In the genomic region with DNA sequence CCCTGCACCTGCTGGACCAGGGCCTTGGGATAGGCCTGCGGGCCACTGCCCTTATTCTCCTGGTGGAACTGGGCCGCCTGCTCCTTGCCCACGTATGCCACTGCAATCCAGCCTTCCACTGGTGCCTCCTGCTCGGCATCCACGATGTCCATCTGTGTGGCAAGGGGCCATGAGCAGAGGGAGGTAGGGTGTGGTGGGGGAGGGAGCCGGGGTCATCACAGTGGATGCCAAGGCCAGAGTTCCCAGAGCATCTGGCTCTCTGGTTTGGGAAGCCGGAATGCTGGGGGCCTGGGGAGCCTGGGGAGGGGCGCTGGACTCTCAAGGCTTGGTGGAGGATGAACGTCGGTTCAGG, we compare ENCODE assay signal across 8 cellular contexts. TPM values are rescaled to one million over a fixed set of nuclear protein-coding genes. Genes with fewer than 3 reads are reported as not detected.
DNase-seq lines count a peak whose midpoint lies in the region; ATAC-seq and TF ChIP-seq lines count a peak whose summit lies in the region.

No MANE protein-coding gene starts in this region.

- H3K9me3 Mint-ChIP-seq in naive thymus-derived CD4-positive, alpha-beta T cell: no peaks in the 10 kb centered on the region

- peak overlapping the region in 3 of 9 donors; percentile 28 to 60 (median 48) for H3K27ac Mint-ChIP-seq in naive thymus-derived CD4-positive, alpha-beta T cell

- H3K36me3 ChIP-seq in colonic mucosa: no peaks in the 10 kb centered on the region
- H3K36me3 ChIP-seq in naive thymus-derived CD4-positive, alpha-beta T cell (ENCODE audit: control insufficient read depth in 2 of 3, insufficient read depth in 3 of 3, low read length in 3 of 3): no peaks in the 10 kb centered on the region

- DNase-seq in AG09309 (ENCODE audit: low read depth) (no peak), HuH-7.5 (ENCODE audit: low spot score) (peak; percentile 53), colonic mucosa (peak; percentile 21), foreskin melanocyte (no peak), inferior parietal cortex (ENCODE audit: extremely low spot score) (no peak), T-helper 9 cell (no peak), glomerular visceral epithelial cell (ENCODE audit: extremely low spot score) (no peak)
- DNase-seq in naive thymus-derived CD4-positive, alpha-beta T cell: no peak

- intact Hi-C loops in colonic mucosa (cut with DNase I): loop anchor here (2.0 to 5.0 kb wide), 3 partner anchors 100 to 279 kb away; no protein-coding TSS in a partner anchor
- intact Hi-C loops in naive thymus-derived CD4-positive, alpha-beta T cell (cut with micrococcal nuclease): loop anchor here in 1 of 2 donors (2.0 kb wide), 2 partner anchors 60 to 122 kb away; partner anchors contain the start of gene TBC1D10A

- TF ChIP-seq CTCF in AG09309 (IDR thresholded peaks at IDR 0.05; ENCODE audit: control insufficient read depth, insufficient read depth, low read depth, low read length, missing control alignments): no peak
- no peak for TF ChIP-seq CTCF in colonic mucosa (IDR thresholded peaks at IDR 0.05)

- H3K27me3 ChIP-seq in colonic mucosa: no peaks in the 10 kb centered on the region
- no peaks in the 10 kb centered on the region for H3K27me3 ChIP-seq in naive thymus-derived CD4-positive, alpha-beta T cell (ENCODE audit: control insufficient read depth in 2 of 2, insufficient read depth in 2 of 2, low read length in 2 of 2)

- no peak overlapping the region for H3K27ac ChIP-seq in colonic mucosa
- no peak overlapping the region for H3K27ac ChIP-seq in naive thymus-derived CD4-positive, alpha-beta T cell (ENCODE audit: low read depth, low read length)

- POLR2A ChIA-PET in naive thymus-derived CD4-positive, alpha-beta T cell (lab: Charles Lee): interaction anchor here (0.9 to 10.1 kb wide), 3 partner anchors 30 to 97 kb away, joined by 3 to 84 read pairs (median 5); partner anchors contain the start of genes CASTOR1, CCDC157 and SF3A1

- peaks cover 0 to 4% (median 0%) of the 10 kb centered on the region in 5 donors for H3K27me3 Mint-ChIP-seq in naive thymus-derived CD4-positive, alpha-beta T cell

- no peaks in the 10 kb centered on the region for H3K36me3 Mint-ChIP-seq in naive thymus-derived CD4-positive, alpha-beta T cell

- ATAC-seq in naive thymus-derived CD4-positive, alpha-beta T cell: no peak

- peak overlapping the region; percentile 44 to 83 (median 77) for H3K4me3 Mint-ChIP-seq in naive thymus-derived CD4-positive, alpha-beta T cell

- H3K9me3 ChIP-seq in colonic mucosa: no peaks in the 10 kb centered on the region
- no peaks in the 10 kb centered on the region for H3K9me3 ChIP-seq in naive thymus-derived CD4-positive, alpha-beta T cell (ENCODE audit: control insufficient read depth in 2 of 3, low read length in 3 of 3)

- H3K9ac ChIP-seq in colonic mucosa (ENCODE audit: low read depth in 2 of 2, low read length in 2 of 2): peak overlapping the region; percentile 66 to 78

- peaks cover 11 to 19% (median 16%) of the 10 kb centered on the region in 7 donors for H3K4me1 Mint-ChIP-seq in naive thymus-derived CD4-positive, alpha-beta T cell

- CTCF ChIA-PET in naive thymus-derived CD4-positive, alpha-beta T cell (lab: Charles Lee): interaction anchor here (0.7 to 9.0 kb wide), 8 partner anchors 32 to 282 kb away, joined by 3 to 157 read pairs (median 4); partner anchors contain the start of gene CASTOR1

- peaks cover 5% of the 10 kb centered on the region for H3K4me1 ChIP-seq in colonic mucosa
- peaks cover 3 to 9% of the 10 kb centered on the region in 2 donors for H3K4me1 ChIP-seq in naive thymus-derived CD4-positive, alpha-beta T cell (ENCODE audit: control insufficient read depth in 2 of 2, insufficient read depth in 2 of 2, low read length in 2 of 2)

- H3K4me3 ChIP-seq in AG09309 (ENCODE audit: control insufficient read depth, low read depth, low read length): peak overlapping the region; percentile 71
- H3K4me3 ChIP-seq in colonic mucosa: peak overlapping the region; percentile 44
- H3K4me3 ChIP-seq in naive thymus-derived CD4-positive, alpha-beta T cell (ENCODE audit: low read length): no peak overlapping the region

RNA-seq across cellular contexts. Expression of gene RNF215, which starts 0.6 kb away (rescaled TPM):
- total RNA-seq in colonic mucosa: 1 to 10 TPM; 5.8 to 9.4 TPM
- total RNA-seq in naive thymus-derived CD4-positive, alpha-beta T cell: 10 to 100 TPM in 1 of 5 experiments, 1 to 10 TPM in 4; 4.3 to 10.8 (median 5.3) TPM
- polyA plus RNA-seq in naive thymus-derived CD4-positive, alpha-beta T cell: 1 to 10 TPM in 1 of 2 donors, under 1 TPM in 1; 0.08 to 1.1 TPM

RNA-seq across cellular contexts. Expression of gene SEC14L2, which starts 10.2 kb away (rescaled TPM):
- 10 to 100 TPM in 1 of 2 donors, 1 to 10 TPM in 1; 2.0 to 10.3 TPM for total RNA-seq in colonic mucosa
- 100 to 1,000 TPM in 1 of 5 experiments, 10 to 100 TPM in 4; 10.7 to 147 (median 16.5) TPM for total RNA-seq in naive thymus-derived CD4-positive, alpha-beta T cell
- polyA plus RNA-seq in naive thymus-derived CD4-positive, alpha-beta T cell: 10 to 100 TPM; 12.7 to 20.7 TPM

RNA-seq across cellular contexts. Expression of gene CCDC157, which starts 29.8 kb away (rescaled TPM):
- 1 to 10 TPM; 1.1 to 1.6 TPM for total RNA-seq in colonic mucosa
- total RNA-seq in naive thymus-derived CD4-positive, alpha-beta T cell: 1 to 10 TPM; 1.8 to 6.9 (median 3.2) TPM
- polyA plus RNA-seq in naive thymus-derived CD4-positive, alpha-beta T cell: 1 to 10 TPM; 1.4 to 2.1 TPM

RNA-seq across cellular contexts. Expression of gene SF3A1, which starts 29.9 kb away (rescaled TPM):
- total RNA-seq in colonic mucosa: 100 to 1,000 TPM; 151 to 194 TPM
- total RNA-seq in naive thymus-derived CD4-positive, alpha-beta T cell: 100 to 1,000 TPM; 267 to 341 (median 284) TPM
- polyA plus RNA-seq in naive thymus-derived CD4-positive, alpha-beta T cell: 100 to 1,000 TPM in 1 of 2 donors, 10 to 100 TPM in 1; 83.2 to 115 TPM

RNA-seq across cellular contexts. Expression of gene MTFP1, which starts 39.0 kb away (rescaled TPM):
- 10 to 100 TPM; 39.7 to 55.1 TPM for total RNA-seq in colonic mucosa
- 10 to 100 TPM; 10.2 to 68.2 (median 23.6) TPM for total RNA-seq in naive thymus-derived CD4-positive, alpha-beta T cell
- polyA plus RNA-seq in naive thymus-derived CD4-positive, alpha-beta T cell: 10 to 100 TPM; 26.7 to 30.4 TPM

Comparison
In these comparisons a context has a peak if more than half of its experiments do, and no peak if none do; other contexts are left out.
1. DNase-seq: peak in HuH-7.5 (single experiment) and colonic mucosa (single experiment); none in AG09309 (single experiment), naive thymus-derived CD4-positive, alpha-beta T cell (0 of 9), foreskin melanocyte (single experiment), inferior parietal cortex (single experiment), T-helper 9 cell (single experiment) and glomerular visceral epithelial cell (single experiment).